In genomic region chr15:89442671-89443307, GRCh38 we compare ENCODE assay signal across 8 cellular contexts. TPM values are rescaled to one million over a fixed set of nuclear protein-coding genes. Genes with fewer than 3 reads are reported as not detected.
DNase-seq lines count a peak whose midpoint lies in the region; ATAC-seq and TF ChIP-seq lines count a peak whose summit lies in the region.

No MANE protein-coding gene starts in this region.

- H3K4me1 ChIP-seq in psoas muscle: no peaks in the 10 kb centered on the region

- H3K27me3 Mint-ChIP-seq in activated CD4-positive, alpha-beta memory T cell treated with anti-CD3 and anti-CD28 coated beads for 36 hours: peaks cover 30% of the 10 kb centered on the region

- no peaks in the 10 kb centered on the region for H3K4me1 Mint-ChIP-seq in activated CD4-positive, alpha-beta memory T cell treated with anti-CD3 and anti-CD28 coated beads for 36 hours (ENCODE audit: low read depth)

- no peak for ATAC-seq in psoas muscle
- ATAC-seq in HG03432 (IDR thresholded peaks at IDR 0.05; ENCODE audit: unreplicated experiment): no peak
- no peak for ATAC-seq in GM18517 (IDR thresholded peaks at IDR 0.05; ENCODE audit: unreplicated experiment)

- peak; percentile 21 for DNase-seq in G401 (ENCODE audit: low spot score)
- DNase-seq in NCI-H1694 (lab: John Stamatoyannopoulos, UW): peak; percentile 74
- peak; percentile 68 for DNase-seq in activated CD4-positive, alpha-beta memory T cell treated with anti-CD3 and anti-CD28 coated beads for 36 hours
- DNase-seq in fibroblast of peridontal ligament (ENCODE audit: extremely low read depth): peak; percentile 14
- peak in 1 of 2 donors; percentile 63 for DNase-seq in psoas muscle

- POLR2A ChIA-PET in activated CD4-positive, alpha-beta memory T cell treated with anti-CD3 and anti-CD28 coated beads for 36 hours (lab: Charles Lee): no interaction called here

- intact Hi-C loops in activated CD4-positive, alpha-beta memory T cell treated with anti-CD3 and anti-CD28 coated beads for 36 hours (cut with micrococcal nuclease): loop anchor here (5.0 kb wide), 1 partner anchor 115 kb away; no protein-coding TSS in a partner anchor
- intact Hi-C loops in psoas muscle (cut with DNase I): no loop called here

- H3K9me3 ChIP-seq in psoas muscle: no peaks in the 10 kb centered on the region

- H3K9me3 Mint-ChIP-seq in activated CD4-positive, alpha-beta memory T cell treated with anti-CD3 and anti-CD28 coated beads for 36 hours: no peaks in the 10 kb centered on the region

- H3K27me3 ChIP-seq in psoas muscle (ENCODE audit: insufficient read depth in 3 of 3, low read length in 2 of 3): peaks cover 0 to 55% (median 5%) of the 10 kb centered on the region in 3 donors

- no peak overlapping the region for H3K27ac Mint-ChIP-seq in activated CD4-positive, alpha-beta memory T cell treated with anti-CD3 and anti-CD28 coated beads for 36 hours

- H3K36me3 Mint-ChIP-seq in activated CD4-positive, alpha-beta memory T cell treated with anti-CD3 and anti-CD28 coated beads for 36 hours: no peaks in the 10 kb centered on the region

- TF ChIP-seq CTCF in 22Rv1 (IDR thresholded peaks at IDR 0.05) (peak; percentile 87), psoas muscle (IDR thresholded peaks at IDR 0.05) (peak; percentile 14)

- H3K27ac ChIP-seq in 22Rv1 (no peak overlapping the region), psoas muscle (no peak overlapping the region)

- 51 to 59% (median 54%) methylated on average over 17 to 19 of the region's 19 CpGs for WGBS in psoas muscle, 3 donors

- CTCF ChIA-PET in activated CD4-positive, alpha-beta memory T cell treated with anti-CD3 and anti-CD28 coated beads for 36 hours (lab: Charles Lee): interaction anchor here (0.6 to 4.7 kb wide), 16 partner anchors 12 to 222 kb away, joined by 3 to 30 read pairs (median 4); no protein-coding TSS in a partner anchor

- H3K36me3 ChIP-seq in psoas muscle (ENCODE audit: insufficient read depth in 1 of 2, low read depth in 1 of 2): no peaks in the 10 kb centered on the region

- in situ Hi-C loops in G401 (cut with HindIII; ENCODE audit: low sequenced_read_pairs): no loop called here

- H3K4me3 ChIP-seq in psoas muscle: no peak overlapping the region

- H3K4me3 Mint-ChIP-seq in activated CD4-positive, alpha-beta memory T cell treated with anti-CD3 and anti-CD28 coated beads for 36 hours: no peak overlapping the region

RNA-seq across cellular contexts. Expression of gene RHCG, which starts 53.6 kb away (rescaled TPM):
- total RNA-seq in G401 (2014; rRNA removed; shearing (Covaris generic)): 2.2 TPM in 1 of 2 replicates, not detected in the other
- not detected for total RNA-seq in activated CD4-positive, alpha-beta memory T cell treated with anti-CD3 and anti-CD28 coated beads for 36 hours
- under 1 TPM in 2 of 4 donors, not detected in 2; 0.30 to 0.32 TPM for total RNA-seq in psoas muscle
- under 1 TPM in 2 of 3 donors, not detected in 1; 0.55 to 0.66 TPM for polyA plus RNA-seq in psoas muscle
